8 cellular contexts compared by ENCODE assay signal in the genomic region with DNA sequence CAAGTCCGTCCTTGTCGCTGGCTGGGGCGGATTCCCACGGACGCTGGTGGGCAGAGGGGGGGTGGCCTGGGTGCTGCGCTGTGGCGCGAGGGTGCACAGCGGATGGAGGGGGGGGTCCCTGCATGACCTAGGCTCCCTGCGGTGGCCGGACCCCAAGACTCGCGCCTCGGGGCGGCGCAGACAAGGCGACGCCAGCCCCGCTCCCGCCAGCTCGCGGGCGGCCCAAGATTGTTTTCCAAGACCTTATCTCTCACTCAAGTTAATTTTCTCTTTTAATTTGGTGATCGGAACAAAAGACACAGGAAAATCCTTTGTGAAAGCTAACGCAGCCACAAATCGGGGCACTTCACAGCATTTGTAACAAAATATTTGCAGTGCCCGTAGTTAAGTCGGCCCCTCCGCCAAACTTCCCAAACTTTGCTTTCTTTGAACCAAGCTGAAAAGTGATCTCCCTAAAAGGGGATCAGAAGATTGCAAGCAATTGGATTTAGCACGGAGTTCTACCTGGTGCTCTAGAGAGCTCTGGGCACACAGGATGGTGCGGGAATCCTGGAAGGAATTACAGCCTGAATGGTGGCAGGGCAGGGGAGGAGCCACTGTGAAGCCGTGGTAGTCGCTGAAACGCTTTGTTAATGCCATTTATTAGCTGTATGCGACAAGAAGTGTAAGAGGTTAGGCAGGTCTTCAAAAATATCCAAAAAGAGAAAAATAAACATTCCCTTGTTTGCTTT. TPM values are rescaled to one million over a fixed set of nuclear protein-coding genes. Genes with fewer than 3 reads are reported as not detected.
DNase-seq lines count a peak whose midpoint lies in the region; ATAC-seq and TF ChIP-seq lines count a peak whose summit lies in the region.

No MANE protein-coding gene starts in this region.

- H3K36me3 Mint-ChIP-seq in naive thymus-derived CD4-positive, alpha-beta T cell = peaks cover 0 to 19% (median 10%) of the 10 kb centered on the region in 5 donors

- CTCF ChIA-PET in naive thymus-derived CD4-positive, alpha-beta T cell (lab: Charles Lee) = no interaction called here

- intact Hi-C loops in naive thymus-derived CD4-positive, alpha-beta T cell (cut with micrococcal nuclease) = loop anchor here in 1 of 2 donors (5.0 kb wide), 1 partner anchor 200 kb away; no protein-coding TSS in a partner anchor

- POLR2A ChIA-PET in naive thymus-derived CD4-positive, alpha-beta T cell (lab: Charles Lee) = interaction anchor here (0.6 to 1.1 kb wide), 2 partner anchors 13 to 166 kb away, joined by 3 read pairs; no protein-coding TSS in a partner anchor

- 16 to 17% methylated on average over 35 of the region's 35 CpGs for WGBS in ectodermal cell, 2 experiments

- peaks cover 10 to 42% (median 23%) of the 10 kb centered on the region in 11 donors for H3K9me3 Mint-ChIP-seq in naive thymus-derived CD4-positive, alpha-beta T cell

- H3K9me3 ChIP-seq in ectodermal cell (ENCODE audit: control insufficient read depth, low read length) = no peaks in the 10 kb centered on the region
- H3K9me3 ChIP-seq in naive thymus-derived CD4-positive, alpha-beta T cell (ENCODE audit: control insufficient read depth in 2 of 3, low read length in 3 of 3) = peaks cover 0 to 31% (median 4%) of the 10 kb centered on the region in 3 experiments

- H3K36me3 ChIP-seq in ectodermal cell (ENCODE audit: control insufficient read depth, insufficient read depth, low read length) = peaks cover 3% of the 10 kb centered on the region
- peaks cover 0 to 2% (median 0%) of the 10 kb centered on the region in 3 experiments for H3K36me3 ChIP-seq in naive thymus-derived CD4-positive, alpha-beta T cell (ENCODE audit: control insufficient read depth in 2 of 3, insufficient read depth in 3 of 3, low read length in 3 of 3)

- H3K4me3 Mint-ChIP-seq in naive thymus-derived CD4-positive, alpha-beta T cell = peak overlapping the region in 8 of 10 donors; percentile 60 to 93 (median 84)

- peak overlapping the region; percentile 43 for H3K4me3 ChIP-seq in ectodermal cell (ENCODE audit: insufficient read depth, low read depth, low read length)
- H3K4me3 ChIP-seq in naive thymus-derived CD4-positive, alpha-beta T cell (ENCODE audit: low read length) = no peak overlapping the region

- H3K27me3 ChIP-seq in ectodermal cell (ENCODE audit: control insufficient read depth, insufficient read depth, low read length, poor library complexity, severe bottlenecking) = peaks cover 22% of the 10 kb centered on the region
- peaks cover 0 to 21% of the 10 kb centered on the region in 2 donors for H3K27me3 ChIP-seq in naive thymus-derived CD4-positive, alpha-beta T cell (ENCODE audit: control insufficient read depth in 2 of 2, insufficient read depth in 2 of 2, low read length in 2 of 2)

- peaks cover 19 to 59% (median 43%) of the 10 kb centered on the region in 5 donors for H3K27me3 Mint-ChIP-seq in naive thymus-derived CD4-positive, alpha-beta T cell

- no peak for ATAC-seq in naive thymus-derived CD4-positive, alpha-beta T cell
- no peak for ATAC-seq in HG02642 (IDR thresholded peaks at IDR 0.05; ENCODE audit: poor library complexity, unreplicated experiment)
- ATAC-seq in GM19035 (IDR thresholded peaks at IDR 0.05; ENCODE audit: unreplicated experiment) = no peak

- H3K4me1 ChIP-seq in ectodermal cell (ENCODE audit: control insufficient read depth, insufficient read depth, low read length) = peaks cover 29% of the 10 kb centered on the region
- H3K4me1 ChIP-seq in naive thymus-derived CD4-positive, alpha-beta T cell (ENCODE audit: control insufficient read depth in 2 of 2, insufficient read depth in 2 of 2, low read length in 2 of 2) = peaks cover 14 to 24% of the 10 kb centered on the region in 2 donors

- H3K4me1 Mint-ChIP-seq in naive thymus-derived CD4-positive, alpha-beta T cell = peaks cover 18 to 43% (median 31%) of the 10 kb centered on the region in 7 donors

- TF ChIP-seq CTCF in GM20000 (IDR thresholded peaks at IDR 0.05; ENCODE audit: extremely low read depth, missing control alignments) = no peak

- no peak overlapping the region for H3K27ac Mint-ChIP-seq in naive thymus-derived CD4-positive, alpha-beta T cell

- DNase-seq in DMS53 treated with DMSO at 0.1 percent for 48 hours (lab: John Stamatoyannopoulos, UW; ENCODE audit: unreplicated experiment) (peak; percentile 46), NCI-H2227 treated with DMSO at 0.1 percent for 48 hours (lab: John Stamatoyannopoulos, UW) (peak; percentile 73), GM20000 (ENCODE audit: low spot score) (no peak), GDM1 (lab: John Stamatoyannopoulos, UW) (no peak)
- no peak for DNase-seq in naive thymus-derived CD4-positive, alpha-beta T cell

- H3K27ac ChIP-seq in ectodermal cell (ENCODE audit: insufficient read depth, low read depth, low read length, poor library complexity, severe bottlenecking) = peak overlapping the region; percentile 99
- no peak overlapping the region for H3K27ac ChIP-seq in naive thymus-derived CD4-positive, alpha-beta T cell (ENCODE audit: low read depth, low read length)

RNA-seq across cellular contexts. Expression of a gene that starts 4.8 kb away (rescaled TPM):
- 251 TPM for polyA plus RNA-seq in ectodermal cell (2013, experiment 1 of 4)
- polyA plus RNA-seq in ectodermal cell (2013, experiment 2 of 4) = 242 TPM
- 307 TPM for polyA plus RNA-seq in ectodermal cell (2013, experiment 3 of 4)
- 300 TPM for polyA plus RNA-seq in ectodermal cell (2013, experiment 4 of 4)
- total RNA-seq in naive thymus-derived CD4-positive, alpha-beta T cell = 100 to 1,000 TPM in 2 of 5 experiments, 10 to 100 TPM in 3; 43.0 to 185 (median 77.1) TPM
- 100 to 1,000 TPM; 206 to 309 TPM for polyA plus RNA-seq in naive thymus-derived CD4-positive, alpha-beta T cell

Comparison
In these comparisons a context has a peak if more than half of its experiments do, and no peak if none do; other contexts are left out.
1. DNase-seq: peak in DMS53 treated with DMSO at 0.1 percent for 48 hours (single experiment) and NCI-H2227 treated with DMSO at 0.1 percent for 48 hours (single experiment); none in naive thymus-derived CD4-positive, alpha-beta T cell (0 of 9), GM20000 (single experiment) and GDM1 (single experiment).